Comparison of ENCODE assay signal across 10 cellular contexts in the genomic region with DNA sequence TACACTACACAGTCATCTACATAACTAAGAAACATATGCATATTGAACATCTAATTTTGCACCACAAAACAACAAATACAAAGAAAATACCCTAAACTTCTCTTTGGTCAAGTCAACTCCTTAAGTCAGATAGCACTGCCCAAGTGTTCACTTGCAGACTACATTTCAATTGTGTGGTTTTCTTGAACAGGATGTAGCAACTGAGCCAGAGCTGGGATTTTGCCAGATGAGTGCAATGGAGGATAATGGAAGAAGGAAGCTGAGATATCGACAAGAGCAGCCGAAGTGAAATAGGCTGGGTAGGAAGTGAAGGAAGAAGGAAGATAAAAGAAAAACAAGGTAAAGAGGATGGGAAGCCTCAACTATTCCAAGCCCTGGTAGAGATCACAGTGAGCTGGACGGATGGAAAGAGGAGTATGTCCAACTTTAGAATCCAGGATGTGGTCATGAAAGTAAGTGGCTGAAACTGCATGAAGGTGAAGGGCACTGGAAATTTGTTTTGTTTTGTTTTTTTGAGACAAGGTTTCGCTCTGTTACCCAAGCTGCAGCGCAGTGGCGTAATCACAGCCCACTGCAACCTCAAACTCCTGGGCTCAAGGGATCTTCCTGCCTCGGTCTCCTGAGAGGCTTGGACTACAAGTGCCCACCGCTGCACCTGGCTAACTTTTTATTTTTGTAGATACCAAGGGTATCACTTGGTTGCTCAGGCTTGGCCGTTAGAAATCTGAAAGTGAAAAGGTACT. TPM values are rescaled to one million over a fixed set of nuclear protein-coding genes. Genes with fewer than 3 reads are reported as not detected.
DNase-seq lines count a peak whose midpoint lies in the region; ATAC-seq and TF ChIP-seq lines count a peak whose summit lies in the region.
"Had no signal": no experiment of that assay in that cellular context is flagged by ENCODE, and none has a peak within 500 bp of the region (broad histone marks: within the 10 kb centered on the region; RNA-seq: fewer than 3 reads in every experiment).

No MANE protein-coding gene starts in this region.

- H3K27me3 ChIP-seq in OCI-LY1 (ENCODE audit: insufficient read depth, low read length) = no peaks in the 10 kb centered on the region
- H3K27me3 ChIP-seq in right cardiac atrium (ENCODE audit: control insufficient read depth, insufficient read depth) = no peaks in the 10 kb centered on the region

- intact Hi-C loops in right cardiac atrium (cut with DNase I) = loop anchor here in 3 of 4 donors (5.0 to 10.0 kb wide), 4 partner anchors 331 to 1069 kb away; no protein-coding TSS in a partner anchor

- peaks cover 17% of the 10 kb centered on the region for H3K4me1 ChIP-seq in OCI-LY1 (ENCODE audit: insufficient read depth, low read length, severe bottlenecking)
- H3K4me1 ChIP-seq in right cardiac atrium (ENCODE audit: control insufficient read depth, insufficient read depth, low read length) = no peaks in the 10 kb centered on the region

- H3K27ac ChIP-seq in OCI-LY1 (ENCODE audit: low read depth, low read length, poor library complexity, severe bottlenecking) (peak overlapping the region; percentile 19), right cardiac atrium (ENCODE audit: low read length) (no peak overlapping the region)

- H3K36me3 ChIP-seq in OCI-LY1 (ENCODE audit: insufficient read depth, low read length) = peaks cover 74% of the 10 kb centered on the region

- no peaks in the 10 kb centered on the region for H3K79me2 ChIP-seq in OCI-LY1 (ENCODE audit: insufficient read depth, low read length)

- H3K9me2 ChIP-seq in OCI-LY1 (ENCODE audit: low read depth, low read length) = no peaks in the 10 kb centered on the region

- no peak for TF ChIP-seq CTCF in OCI-LY1 (IDR thresholded peaks at IDR 0.05; ENCODE audit: low read length)

- no peak overlapping the region; the same call in 1 of the 2 replicates for H3K4me2 ChIP-seq in OCI-LY1 (ENCODE audit: low read length)

- no peak overlapping the region for H3K9ac ChIP-seq in OCI-LY1 (ENCODE audit: low read length)

- no peaks in the 10 kb centered on the region for H3F3A ChIP-seq in OCI-LY1 (ENCODE audit: insufficient read depth, low read length)

- H2AFZ ChIP-seq in OCI-LY1 (ENCODE audit: low read length) = no peak overlapping the region

- ATAC-seq in GM21786 (IDR thresholded peaks at IDR 0.05; ENCODE audit: unreplicated experiment) = peak; percentile 67
- ATAC-seq in right cardiac atrium = peak; percentile 55 to 76
- ATAC-seq in GM19324 (IDR thresholded peaks at IDR 0.05; ENCODE audit: low FRiP score, unreplicated experiment) = no peak

- H3K4me3 ChIP-seq in OCI-LY1 (ENCODE audit: low read depth, low read length, poor library complexity, severe bottlenecking) = no peak overlapping the region
- H3K4me3 ChIP-seq in right cardiac atrium (ENCODE audit: low read length) = no peak overlapping the region

- 67% methylated on average over 9 of the region's 9 CpGs for WGBS in right cardiac atrium

- DNase-seq in GF-D8 (lab: John Stamatoyannopoulos, UW) = peak; percentile 95
- DNase-seq in right cardiac atrium = peak; percentile 49 to 76 (median 51)
- no peak for DNase-seq in SW480 (ENCODE audit: low spot score)
- no peak for DNase-seq in activated CD4-positive, alpha-beta T cell treated with anti-CD3 and anti-CD28 coated beads, Interleukin-2, amount 50 U/mL, for 1 hour
- no peak for DNase-seq in NCI-H187 treated with DMSO at 0.1 percent for 48 hours (lab: John Stamatoyannopoulos, UW)
- DNase-seq: kidney glomerular epithelial cell, T-helper 2 cell had no signal

- H4K20me1 ChIP-seq in OCI-LY1 (ENCODE audit: insufficient read depth, low read length) = no peaks in the 10 kb centered on the region

- H3K9me3 ChIP-seq in OCI-LY1 (ENCODE audit: low read length) = no peaks in the 10 kb centered on the region
- H3K9me3 ChIP-seq in right cardiac atrium (ENCODE audit: control insufficient read depth, low read length) = no peaks in the 10 kb centered on the region

RNA-seq across cellular contexts. Expression of a gene that starts 15.0 kb away (rescaled TPM):
- 1 to 10 TPM; 3.2 to 4.6 (median 3.6) TPM for total RNA-seq in right cardiac atrium
- polyA plus RNA-seq in right cardiac atrium = 2.1 TPM

RNA-seq across cellular contexts. Expression of a gene that starts 15.1 kb away (rescaled TPM):
- total RNA-seq in right cardiac atrium = 10 to 100 TPM; 13.9 to 18.4 (median 16.3) TPM
- 8.2 TPM for polyA plus RNA-seq in right cardiac atrium

Comparison
In these comparisons a context has a peak if more than half of its experiments do, and no peak if none do; other contexts are left out.
1. DNase-seq: peak in GF-D8 (single experiment) and right cardiac atrium (3 of 3); none in SW480 (single experiment), activated CD4-positive, alpha-beta T cell treated with anti-CD3 and anti-CD28 coated beads, Interleukin-2, amount 50 U/mL, for 1 hour (single experiment) and NCI-H187 treated with DMSO at 0.1 percent for 48 hours (single experiment).